Comparison of ENCODE assay signal across 20 cellular contexts in the genomic region with DNA sequence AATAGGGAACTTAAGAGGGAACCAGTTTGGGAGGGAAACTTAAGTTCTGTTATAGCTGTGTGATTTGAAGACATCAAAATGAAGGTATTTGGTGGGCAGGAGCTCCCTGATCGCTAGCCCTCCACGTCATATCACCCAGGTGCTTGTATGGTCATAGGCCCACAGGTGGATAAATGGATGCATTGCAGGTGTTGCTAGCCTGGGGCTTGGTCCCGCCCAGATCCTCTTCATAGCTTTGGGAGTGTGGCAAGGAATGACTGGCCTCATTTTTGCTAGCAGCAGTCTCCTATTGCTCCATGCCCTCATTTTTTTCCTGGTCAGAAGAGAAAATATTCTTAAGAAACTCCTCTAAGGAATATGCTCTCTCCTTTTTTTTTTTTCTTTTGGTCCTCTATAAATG. TPM values are rescaled to one million over a fixed set of nuclear protein-coding genes. Genes with fewer than 3 reads are reported as not detected.
A peak's percentile ranks its signal among the peaks of the same experiment; 100 is the strongest.
DNase-seq lines count a peak whose midpoint lies in the region; ATAC-seq and TF ChIP-seq lines count a peak whose summit lies in the region.
"Had no signal": no experiment of that assay in that cellular context is flagged by ENCODE, and none has a peak within 500 bp of the region (broad histone marks: within the 10 kb centered on the region; RNA-seq: fewer than 3 reads in every experiment).

No MANE protein-coding gene starts in this region.

- H2BK120ac ChIP-seq in H9 (ENCODE audit: low read depth, low read length, poor library complexity, severe bottlenecking), result no peak overlapping the region

- H3K4me3 Mint-ChIP-seq in H9 (no peak overlapping the region), WTC11 (no peak overlapping the region)

- ATAC-seq in WTC11 (peak; percentile 63), GM21381 (IDR thresholded peaks at IDR 0.05; ENCODE audit: unreplicated experiment) (no peak)
- ATAC-seq: A549, Right ventricle myocardium inferior had no signal

- no peak overlapping the region for H3K4ac ChIP-seq in H9 (ENCODE audit: low read depth, low read length)

- POLR2A ChIA-PET in WTC11 (lab: Charles Lee), result no interaction called here

- no peaks in the 10 kb centered on the region for H3K4me1 ChIP-seq in H9 (ENCODE audit: insufficient read depth, low read length)
- H3K4me1 ChIP-seq: A549, BE2C, SJSA1 had no signal

- H3K79me1 ChIP-seq in H9 (ENCODE audit: insufficient read depth, low read depth, low read length, poor library complexity, severe bottlenecking), result no peaks in the 10 kb centered on the region

- H2BK15ac ChIP-seq in H9 (ENCODE audit: low read depth, low read length), result no peak overlapping the region

- H2BK12ac ChIP-seq in H9 (ENCODE audit: insufficient read length, low read depth, low read length), result no peak overlapping the region

- H3K27me3 ChIP-seq in H9 (ENCODE audit: insufficient read depth, low read length), result no peaks in the 10 kb centered on the region
- H3K27me3 ChIP-seq: BE2C, SJSA1 had no signal

- no CpG with 5 or more reads among the region's 3 CpGs for WGBS in H9 (ENCODE audit: extremely low coverage, insufficient read length, low lambda C conversion rate)

- H2BK20ac ChIP-seq in H9 (ENCODE audit: low read depth, low read length, poor library complexity, severe bottlenecking), result no peak overlapping the region

- no peak overlapping the region for H2AK5ac ChIP-seq in H9 (ENCODE audit: insufficient read length, low read length)

- H3K27ac Mint-ChIP-seq in H9 (no peak overlapping the region), WTC11 (no peak overlapping the region)

- H3K14ac ChIP-seq in H9 (ENCODE audit: insufficient read depth, low read length), result no peak overlapping the region

- H4K20me1 ChIP-seq in H9 (ENCODE audit: control insufficient read depth, insufficient read depth, insufficient read length), result no peaks in the 10 kb centered on the region

- no peak overlapping the region for H3K18ac ChIP-seq in H9 (ENCODE audit: insufficient read length, low read depth, low read length)

- no peaks in the 10 kb centered on the region for H3K9me3 Mint-ChIP-seq in H9
- no peaks in the 10 kb centered on the region for H3K9me3 Mint-ChIP-seq in WTC11

- H3K9ac ChIP-seq in H9 (ENCODE audit: extremely low read depth, insufficient read length, low read length), result no peak overlapping the region
- H3K9ac ChIP-seq: GM23248 had no signal

- no peak overlapping the region for H2AFZ ChIP-seq in H9 (ENCODE audit: low read length)
- H2AFZ ChIP-seq: GM23248 had no signal

- H3K79me2 ChIP-seq in H9 (ENCODE audit: insufficient read depth, low read length), result no peaks in the 10 kb centered on the region

- peaks cover 5 to 32% (median 32%) of the 10 kb centered on the region in 3 experiments; a peak in 6 of 7 replicates for H3K36me3 Mint-ChIP-seq in H9 (ENCODE audit: insufficient read depth in 1 of 3, low read depth in 3 of 3)
- H3K36me3 Mint-ChIP-seq in WTC11, result peaks cover 16% of the 10 kb centered on the region

- no peak overlapping the region for H3K23ac ChIP-seq in H9 (ENCODE audit: insufficient read length, low read depth, low read length)

- H4K5ac ChIP-seq in H9 (ENCODE audit: insufficient read length, low read depth, low read length), result no peak overlapping the region

- no peak overlapping the region for H3K56ac ChIP-seq in H9 (ENCODE audit: insufficient read length, low read depth, low read length)

- no peak overlapping the region for H2BK5ac ChIP-seq in H9 (ENCODE audit: insufficient read length, low read length)

- H3K9me3 ChIP-seq in H9 (ENCODE audit: control insufficient read depth, low read depth, low read length), result no peaks in the 10 kb centered on the region
- H3K9me3 ChIP-seq: BE2C, SJSA1 had no signal

- CTCF ChIA-PET in WTC11 (lab: Charles Lee), result interaction anchor here (0.9 kb wide), 1 partner anchor 38 kb away, joined by 3 read pairs; no protein-coding TSS in a partner anchor

- H3K4me1 Mint-ChIP-seq in H9 (no peaks in the 10 kb centered on the region), WTC11 (no peaks in the 10 kb centered on the region)

- H3K27me3 Mint-ChIP-seq in H9 (ENCODE audit: low read depth) (no peaks in the 10 kb centered on the region), WTC11 (ENCODE audit: low read depth) (no peaks in the 10 kb centered on the region)

- H3K27ac ChIP-seq in H9 (ENCODE audit: insufficient read length, low read depth, low read length), result no peak overlapping the region
- H3K27ac ChIP-seq: A549, GM23248, SJSA1 had no signal

- no peak overlapping the region for H4K8ac ChIP-seq in H9 (replicated peaks; ENCODE audit: insufficient read length, low read depth, low read length)

- H3K23me2 ChIP-seq in H9 (ENCODE audit: insufficient read length, low read depth, low read length, poor library complexity, severe bottlenecking), result no peaks in the 10 kb centered on the region

- no peak overlapping the region for H3T11ph ChIP-seq in H9 (ENCODE audit: low read length)

- no peak overlapping the region for H3K4me2 ChIP-seq in H9 (ENCODE audit: insufficient read depth, insufficient read length, low read length)
- H3K4me2 ChIP-seq: A549 had no signal

- H4K91ac ChIP-seq in H9 (ENCODE audit: insufficient read length, low read depth, low read length), result no peak overlapping the region

- peak; percentile 16 for DNase-seq in COLO668 (lab: John Stamatoyannopoulos, UW; ENCODE audit: unreplicated experiment)
- peak; percentile 29 for DNase-seq in H9
- no peak for DNase-seq in WTC11 (ENCODE audit: low spot score)
- peak; percentile 24 for DNase-seq in iPS-NIHi7 (ENCODE audit: extremely low spot score)
- no peak for DNase-seq in stimulated activated CD4-positive, alpha-beta T cell treated with anti-CD3 and anti-CD28 coated beads, Interleukin-1b, Interleukin-23, amount 100 ng/mL, for 48 hours
- no peak for DNase-seq in activated CD4-positive, CD25-positive, alpha-beta regulatory T cell (lab: John Stamatoyannopoulos, UW)
- DNase-seq in stimulated activated CD8-positive, alpha-beta memory T cell treated with anti-CD3 and anti-CD28 coated beads, Interleukin-4, amount 100 ng/mL, for 48 hours, result no peak
- DNase-seq: BE2C, DMS79, GM23248, Karpas-422, NCI-H1048, NCI-H1436, NCI-H2029, NCI-H2171 treated with DMSO at 0.1 percent for 48 hours, NCI-H524 treated with DMSO at 0.1 percent for 48 hours had no signal

- TF ChIP-seq CTCF in H9 (conservative IDR thresholded peaks at IDR 0.05) (no peak), WTC11 (IDR thresholded peaks at IDR 0.05) (no peak)

TF ChIP-seq in WTC11, 78 proteins besides CTCF, POLR2A, EP300 and RAD21 (continues in another document):
- TF ChIP-seq ZNF532 (CRISPR knock-in tag; IDR thresholded peaks at IDR 0.05; ENCODE audit: borderline replicate concordance), result no peak
- TF ChIP-seq HMGXB4 (CRISPR knock-in tag; IDR thresholded peaks at IDR 0.05), result no peak
- TF ChIP-seq, protein P1, sequence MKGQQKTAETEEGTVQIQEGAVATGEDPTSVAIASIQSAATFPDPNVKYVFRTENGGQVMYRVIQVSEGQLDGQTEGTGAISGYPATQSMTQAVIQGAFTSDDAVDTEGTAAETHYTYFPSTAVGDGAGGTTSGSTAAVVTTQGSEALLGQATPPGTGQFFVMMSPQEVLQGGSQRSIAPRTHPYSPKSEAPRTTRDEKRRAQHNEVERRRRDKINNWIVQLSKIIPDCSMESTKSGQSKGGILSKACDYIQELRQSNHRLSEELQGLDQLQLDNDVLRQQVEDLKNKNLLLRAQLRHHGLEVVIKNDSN (CRISPR knock-in tag; IDR thresholded peaks at IDR 0.05), result no peak
- no peak for TF ChIP-seq ZNF423 (CRISPR knock-in tag; IDR thresholded peaks at IDR 0.05)

RNA-seq across cellular contexts. Expression of gene GNPAT, which starts 11.3 kb away (rescaled TPM):
- total RNA-seq in H9 (2021) (38.1 and 39.4 TPM in 2 replicates), WTC11 (2021) (32.8 to 40.4 TPM (median 38.4 TPM) in 3 replicates)

Comparison
In these comparisons a context has a peak if more than half of its experiments do, and no peak if none do; other contexts are left out.
1. DNase-seq: peak in COLO668 (single experiment), H9 (single experiment) and iPS-NIHi7 (single experiment); none in WTC11 (single experiment), stimulated activated CD4-positive, alpha-beta T cell treated with anti-CD3 and anti-CD28 coated beads, Interleukin-1b, Interleukin-23, amount 100 ng/mL, for 48 hours (single experiment), activated CD4-positive, CD25-positive, alpha-beta regulatory T cell (0 of 4) and stimulated activated CD8-positive, alpha-beta memory T cell treated with anti-CD3 and anti-CD28 coated beads, Interleukin-4, amount 100 ng/mL, for 48 hours (single experiment).